32 cellular contexts compared by ENCODE assay signal in genomic region chr14:66485029-66485428, GRCh38. TPM values are rescaled to one million over a fixed set of nuclear protein-coding genes. Genes with fewer than 3 reads are reported as not detected.
DNase-seq lines count a peak whose midpoint lies in the region; ATAC-seq, FAIRE-seq and TF ChIP-seq lines count a peak whose summit lies in the region.
"Had no signal": no experiment of that assay in that cellular context is flagged by ENCODE, and none has a peak within 500 bp of the region (broad histone marks: within the 10 kb centered on the region; RNA-seq: fewer than 3 reads in every experiment).

No MANE protein-coding gene starts in this region.

- POLR2A ChIA-PET in HepG2 (lab: Yijun Ruan, JAX) = no interaction called here

- H3K9me3 ChIP-seq in liver (ENCODE audit: control insufficient read depth in 4 of 4, low read length in 3 of 4) (no peaks in the 10 kb centered on the region), HepG2 (ENCODE audit: low read length) (no peaks in the 10 kb centered on the region), right lobe of liver (no peaks in the 10 kb centered on the region), pancreas (no peaks in the 10 kb centered on the region)
- H3K9me3 ChIP-seq: BE2C, BLaER1 had no signal

- no peak overlapping the region for H2AFZ ChIP-seq in HepG2 (ENCODE audit: low read length)

- H3K4me1 ChIP-seq in liver (ENCODE audit: control insufficient read depth in 4 of 4, insufficient read depth in 4 of 4, low read length in 3 of 4) (peaks cover 10 to 33% (median 27%) of the 10 kb centered on the region in 4 donors), HepG2 (ENCODE audit: insufficient read depth, low read length) (peaks cover 6% of the 10 kb centered on the region), right lobe of liver (peaks cover 0 to 43% (median 16%) of the 10 kb centered on the region in 4 donors), pancreas (peaks cover 7 to 17% (median 11%) of the 10 kb centered on the region in 3 donors)

- H3K27me3 ChIP-seq in liver (ENCODE audit: control insufficient read depth in 4 of 4, insufficient read depth in 4 of 4, low read length in 3 of 4) = no peaks in the 10 kb centered on the region
- no peaks in the 10 kb centered on the region for H3K27me3 ChIP-seq in HepG2 (ENCODE audit: control insufficient read depth in 1 of 2, insufficient read depth in 2 of 2, low read length in 2 of 2)
- no peaks in the 10 kb centered on the region for H3K27me3 ChIP-seq in right lobe of liver
- no peaks in the 10 kb centered on the region for H3K27me3 ChIP-seq in pancreas
- H3K27me3 ChIP-seq: BE2C, BLaER1 had no signal

- 36% methylated on average over 3 of the region's 3 CpGs for WGBS in liver
- 40% methylated on average over 3 of the region's 3 CpGs for WGBS in HepG2 (ENCODE audit: low lambda C conversion rate)
- 38% methylated on average over 3 of the region's 3 CpGs for WGBS in right lobe of liver (ENCODE audit: insufficient coverage, low coverage, low lambda C conversion rate, missing lambda C conversion rate)
- 61 to 84% methylated on average over 3 of the region's 3 CpGs for WGBS in pancreas, 2 donors

- no peak overlapping the region for H3K27ac ChIP-seq in liver (ENCODE audit: low read depth in 1 of 2, low read length in 2 of 2)
- H3K27ac ChIP-seq in HepG2 (ENCODE audit: extremely low read length, insufficient read depth, low read length) = no peak overlapping the region
- H3K27ac ChIP-seq in right lobe of liver = peak overlapping the region in 2 of 3 donors; percentile 39 to 71
- H3K27ac ChIP-seq in pancreas = no peak overlapping the region
- H3K27ac ChIP-seq: 22Rv1, BLaER1 had no signal

- TF ChIP-seq EP300 in HepG2 (IDR thresholded peaks at IDR 0.05; ENCODE audit: low read depth in 2 of 2, low read length in 2 of 2) (no peak), HepG2 (CRISPR knock-in tag; IDR thresholded peaks at IDR 0.05; ENCODE audit: borderline replicate concordance) (no peak)

- no peak overlapping the region for H3K4me3 ChIP-seq in liver (ENCODE audit: low read depth in 1 of 3, low read length in 3 of 3)
- no peak overlapping the region for H3K4me3 ChIP-seq in HepG2 (replicated peaks in 1 of 3; ENCODE audit: insufficient read depth in 1 of 3, low read depth in 2 of 3, low read length in 3 of 3)
- no peak overlapping the region for H3K4me3 ChIP-seq in right lobe of liver
- H3K4me3 ChIP-seq in pancreas = no peak overlapping the region
- H3K4me3 ChIP-seq: BLaER1, GM12878 had no signal

- no peak for FAIRE-seq in HepG2 (lab: Jason Lieb, UNC)
- FAIRE-seq in HTR-8/SVneo (lab: Jason Lieb, UNC) = peak; percentile 90
- no peak for FAIRE-seq in pancreas (lab: Jason Lieb, UNC)
- FAIRE-seq: GM12878, GM12892, GM19239 had no signal

- DNase-seq in HepG2 (ENCODE audit: low spot score) = no peak
- no peak for DNase-seq in HTR-8/SVneo (ENCODE audit: insufficient read length, low spot score)
- DNase-seq in right lobe of liver = no peak
- DNase-seq in NCI-H748 (lab: John Stamatoyannopoulos, UW; ENCODE audit: unreplicated experiment) = no peak
- no peak for DNase-seq in SIG-M5 treated with dmso at 0.1 percent for 504 hours (lab: John Stamatoyannopoulos, UW; ENCODE audit: unreplicated experiment)
- DNase-seq in pancreas = no peak
- DNase-seq: ACHN; BE2C; C1 segment of cervical spinal cord; CD4-positive, alpha-beta memory T cell; CD4-positive, CD25-positive, alpha-beta regulatory T cell; CD8-positive, alpha-beta memory T cell; COR-L47; DMS 273 treated with DMSO at 0.1 percent for 48 hours; DMS153; DMS53; DMS79; DND-41; EL; GDM1 had no signal

- TF ChIP-seq CTCF in liver (IDR thresholded peaks at IDR 0.05; ENCODE audit: low read depth, low read length, missing input control) = no peak
- TF ChIP-seq CTCF in HepG2 (CRISPR knock-in tag; IDR thresholded peaks at IDR 0.05) = no peak
- TF ChIP-seq CTCF in right lobe of liver (IDR thresholded peaks at IDR 0.05) = no peak
- no peak for TF ChIP-seq CTCF in pancreas (IDR thresholded peaks at IDR 0.05)

- in situ Hi-C loops in HepG2 (cut with HindIII; ENCODE audit: extremely low pct_ligation_motif_present, low pct_unique_long_range_greater_than_20kb) = no loop called here

- H3K4me2 ChIP-seq in HepG2 (ENCODE audit: low read depth, low read length) = no peak overlapping the region
- H3K4me2 ChIP-seq: BLaER1 had no signal

- TF ChIP-seq RAD21 in liver (IDR thresholded peaks at IDR 0.05) (peak in 1 of 2 donors; percentile 6), HepG2 (CRISPR knock-in tag; IDR thresholded peaks at IDR 0.05) (no peak)

- TF ChIP-seq POLR2A in HepG2 (IDR thresholded peaks at IDR 0.05; ENCODE audit: insufficient read depth in 1 of 2, low read depth in 2 of 2, low read length in 2 of 2) (no peak), right lobe of liver (IDR thresholded peaks at IDR 0.05) (no peak)

- intact Hi-C loops in HepG2 (cut with micrococcal nuclease; ENCODE audit: unreplicated experiment) = no loop called here
- intact Hi-C loops in right lobe of liver (cut with DNase I) = no loop called here
- intact Hi-C loops in pancreas (cut with DNase I) = no loop called here

- BruUV-seq in HepG2 (replicated peaks; lab: Mats Ljungman, UMichigan) = no TSS peak

- no peaks in the 10 kb centered on the region for H4K20me1 ChIP-seq in HepG2 (ENCODE audit: insufficient read depth, low read length)
- H4K20me1 ChIP-seq: BLaER1 had no signal

- ATAC-seq in HepG2 (no peak), right lobe of liver (peak; percentile 34 to 68 (median 60)), pancreas (no peak)
- ATAC-seq: GM12878 had no signal

- H3K9ac ChIP-seq in liver (ENCODE audit: low read depth in 1 of 2, low read length in 2 of 2) (no peak overlapping the region), HepG2 (ENCODE audit: insufficient read depth, low read depth, low read length) (no peak overlapping the region)
- H3K9ac ChIP-seq: BLaER1 had no signal

- H3K36me3 ChIP-seq in liver (ENCODE audit: control insufficient read depth in 4 of 4, insufficient read depth in 3 of 4, low read depth in 1 of 4, low read length in 3 of 4) = no peaks in the 10 kb centered on the region
- no peaks in the 10 kb centered on the region for H3K36me3 ChIP-seq in HepG2 (replicated peaks in 1 of 2; ENCODE audit: control insufficient read depth in 1 of 2, insufficient read depth in 2 of 2, low read length in 2 of 2)
- no peaks in the 10 kb centered on the region for H3K36me3 ChIP-seq in right lobe of liver
- no peaks in the 10 kb centered on the region for H3K36me3 ChIP-seq in pancreas
- H3K36me3 ChIP-seq: BE2C, BLaER1 had no signal

- no peaks in the 10 kb centered on the region for H3K79me2 ChIP-seq in HepG2 (ENCODE audit: insufficient read depth, low read length)

- CTCF ChIA-PET in HepG2 (lab: Yijun Ruan, JAX; ENCODE audit: low intra/inter-chr PET ratio, low total read pairs) = no interaction called here

RNA-seq across cellular contexts. Expression of gene CCDC196, which starts 1.1 kb away (rescaled TPM):
- total RNA-seq in liver (1 to 10 TPM in 1 of 2 donors, not detected in 1; 5.4 TPM), HepG2 (2016; rRNA removed; fragmentation: Illumina TruSeq; extraction: Trizol) (not detected in 2 replicates), right lobe of liver (1 to 10 TPM in 4 of 6 experiments, not detected in 2; 1.9 to 8.1 (median 5.6) TPM), pancreas (1 to 10 TPM in 4 of 6 donors, under 1 TPM in 1, not detected in 1; 0.43 to 6.6 (median 1.7) TPM)
- polyA plus RNA-seq in liver (10 to 100 TPM in 1 of 2 donors, 1 to 10 TPM in 1; 5.7 to 11.4 TPM), HepG2 (2011; rRNA removed) (not detected in 2 replicates), pancreas (1 to 10 TPM in 1 of 2 donors, not detected in 1; 1.2 TPM)
- total RNA-seq in HepG2 (2016; cell fraction: cytosol; rRNA removed; fragmentation: Illumina TruSeq; extraction: Trizol; ENCODE audit: low read depth) = not detected in 2 replicates
- total RNA-seq in HepG2 (2016; cell fraction: insoluble cytoplasmic fraction; rRNA removed; fragmentation: Illumina TruSeq; extraction: Trizol) = not detected in 2 replicates
- total RNA-seq in HepG2 (2016; cell fraction: membrane; rRNA removed; fragmentation: Illumina TruSeq; extraction: Trizol) = not detected in 2 replicates
- not detected in 2 replicates for total RNA-seq in HepG2 (2016; cell fraction: nucleus; rRNA removed; fragmentation: Illumina TruSeq; extraction: Trizol)
- not detected in 2 replicates for polyA plus RNA-seq in HepG2 (2011; cell fraction: cytosol; rRNA removed)
- polyA plus RNA-seq in HepG2 (2011; cell fraction: nucleus; rRNA removed) = not detected in 2 replicates
- polyA plus RNA-seq in HepG2 (2012) = not detected in 2 replicates
- polyA plus RNA-seq in HepG2 (2016; cell fraction: cytosol; fragmentation: Illumina TruSeq; extraction: Trizol; ENCODE audit: low read depth) = not detected in 2 replicates
- polyA plus RNA-seq in HepG2 (2016; cell fraction: insoluble cytoplasmic fraction; fragmentation: Illumina TruSeq; extraction: Trizol; ENCODE audit: low read depth) = not detected in 2 replicates
- not detected in 2 replicates for polyA plus RNA-seq in HepG2 (2016; cell fraction: membrane; fragmentation: Illumina TruSeq; extraction: Trizol; ENCODE audit: low read depth)
- not detected in 2 replicates for polyA plus RNA-seq in HepG2 (2016; cell fraction: nucleus; fragmentation: Illumina TruSeq; extraction: Trizol; ENCODE audit: insufficient read depth, low read depth)
- not detected in 2 replicates for polyA minus RNA-seq in HepG2 (2011; rRNA and poly(A)+ RNA removed; ENCODE audit: low replicate concordance)
- polyA minus RNA-seq in HepG2 (2011; cell fraction: cytosol; rRNA and poly(A)+ RNA removed) = not detected in 2 replicates
- polyA minus RNA-seq in HepG2 (2011; cell fraction: nucleus; rRNA and poly(A)+ RNA removed) = not detected in 2 replicates
- total RNA-seq: A172; A673; CD4-positive, alpha-beta memory T cell; CD4-positive, CD25-positive, alpha-beta regulatory T cell; CD8-positive, alpha-beta memory T cell; Daoy; G401; GM12878 had no signal
- polyA plus RNA-seq: AG04450; CD14-positive monocyte; CD4-positive, alpha-beta memory T cell; CD4-positive, CD25-positive, alpha-beta regulatory T cell; CD8-positive, alpha-beta memory T cell had no signal

RNA-seq across cellular contexts. Expression of gene GPHN, which starts 22.9 kb away (rescaled TPM):
- total RNA-seq in liver (10 to 100 TPM; 18.4 to 76.4 TPM), HepG2 (2016; rRNA removed; fragmentation: Illumina TruSeq; extraction: Trizol) (19.2 and 37.7 TPM in 2 replicates), right lobe of liver (10 to 100 TPM; 21.2 to 81.7 (median 40.2) TPM), pancreas (10 to 100 TPM; 21.3 to 47.6 (median 24.4) TPM)
- polyA plus RNA-seq in liver (10 to 100 TPM; 29.2 to 65.5 TPM), HepG2 (2011; rRNA removed) (11.3 and 12.7 TPM in 2 replicates), pancreas (10 to 100 TPM; 20.3 to 30.4 TPM)
- 5.3 and 9.1 TPM in 2 replicates for total RNA-seq in HepG2 (2016; cell fraction: cytosol; rRNA removed; fragmentation: Illumina TruSeq; extraction: Trizol; ENCODE audit: low read depth)
- 14.2 and 39.0 TPM in 2 replicates for total RNA-seq in HepG2 (2016; cell fraction: insoluble cytoplasmic fraction; rRNA removed; fragmentation: Illumina TruSeq; extraction: Trizol)
- 15.9 and 19.0 TPM in 2 replicates for total RNA-seq in HepG2 (2016; cell fraction: membrane; rRNA removed; fragmentation: Illumina TruSeq; extraction: Trizol)
- 32.3 and 33.7 TPM in 2 replicates for total RNA-seq in HepG2 (2016; cell fraction: nucleus; rRNA removed; fragmentation: Illumina TruSeq; extraction: Trizol)
- polyA plus RNA-seq in HepG2 (2011; cell fraction: cytosol; rRNA removed) = 9.8 and 11.3 TPM in 2 replicates
- polyA plus RNA-seq in HepG2 (2011; cell fraction: nucleus; rRNA removed) = 13.6 TPM in 2 replicates
- polyA plus RNA-seq in HepG2 (2012) = 17.2 and 24.3 TPM in 2 replicates
- 3.1 and 3.8 TPM in 2 replicates for polyA plus RNA-seq in HepG2 (2016; cell fraction: cytosol; fragmentation: Illumina TruSeq; extraction: Trizol; ENCODE audit: low read depth)
- 37.9 and 38.6 TPM in 2 replicates for polyA plus RNA-seq in HepG2 (2016; cell fraction: insoluble cytoplasmic fraction; fragmentation: Illumina TruSeq; extraction: Trizol; ENCODE audit: low read depth)
- polyA plus RNA-seq in HepG2 (2016; cell fraction: membrane; fragmentation: Illumina TruSeq; extraction: Trizol; ENCODE audit: low read depth) = 7.9 TPM in 2 replicates
- 23.8 and 34.5 TPM in 2 replicates for polyA plus RNA-seq in HepG2 (2016; cell fraction: nucleus; fragmentation: Illumina TruSeq; extraction: Trizol; ENCODE audit: insufficient read depth, low read depth)
- polyA minus RNA-seq in HepG2 (2011; rRNA and poly(A)+ RNA removed; ENCODE audit: low replicate concordance) = 42.0 and 49.7 TPM in 2 replicates
- 25.1 and 25.9 TPM in 2 replicates for polyA minus RNA-seq in HepG2 (2011; cell fraction: cytosol; rRNA and poly(A)+ RNA removed)
- 78.4 and 78.7 TPM in 2 replicates for polyA minus RNA-seq in HepG2 (2011; cell fraction: nucleus; rRNA and poly(A)+ RNA removed)

Comparison
In these comparisons a context has a peak if more than half of its experiments do, and no peak if none do; other contexts are left out.
1. H3K27ac ChIP-seq: peak in right lobe of liver (2 of 3); none in liver (0 of 2), HepG2 (single experiment) and pancreas (0 of 4).
2. ATAC-seq: peak in right lobe of liver (4 of 4); none in HepG2 (single experiment) and pancreas (0 of 4).